In genomic region chr17:82684207-82684903, GRCh38 we compare ENCODE assay signal across 16 cellular contexts. TPM values are rescaled to one million over a fixed set of nuclear protein-coding genes. Genes with fewer than 3 reads are reported as not detected.
A peak's percentile ranks its signal among the peaks of the same experiment; 100 is the strongest.
DNase-seq lines count a peak whose midpoint lies in the region; ATAC-seq and TF ChIP-seq lines count a peak whose summit lies in the region.
"Had no signal": no experiment of that assay in that cellular context is flagged by ENCODE, and none has a peak within 500 bp of the region (broad histone marks: within the 10 kb centered on the region; RNA-seq: fewer than 3 reads in every experiment).

No MANE protein-coding gene starts in this region.

- no peak for TF ChIP-seq CTCF in epithelial cell of esophagus (IDR thresholded peaks at IDR 0.05; ENCODE audit: insufficient read depth, low read depth, low read length, missing control alignments)
- TF ChIP-seq CTCF in thyroid gland (IDR thresholded peaks at IDR 0.05), result no peak

- peak; percentile 17 for DNase-seq in A172 (ENCODE audit: low spot score)
- peak; percentile 77 for DNase-seq in LoVo (ENCODE audit: low spot score)
- DNase-seq in epithelial cell of esophagus (ENCODE audit: low read depth), result peak; percentile 17
- peak; percentile 49 for DNase-seq in mucosa of gallbladder (ENCODE audit: low spot score)
- DNase-seq in thyroid gland, result no peak
- no peak for DNase-seq in NCI-H774 (lab: John Stamatoyannopoulos, UW)
- DNase-seq: activated CD8-positive, alpha-beta memory T cell treated with anti-CD3 and anti-CD28 coated beads, Interleukin-2, amount 10 ng/mL, durations not matched to agents 7 days and 5 days; activated naive CD4-positive, alpha-beta T cell; Karpas-422; NCI-H146; NCI-H510A treated with DMSO at 0.1 percent for 48 hours; sigmoid colon; stimulated activated CD4-positive, alpha-beta T cell treated with anti-CD3 and anti-CD28 coated beads, Interleukin-4, amount 100 ng/mL, for 4 hours had no signal

- H3K4me3 ChIP-seq in epithelial cell of esophagus (ENCODE audit: low read length) (no peak overlapping the region), thyroid gland (replicated peaks in 1 of 3) (no peak overlapping the region)
- H3K4me3 ChIP-seq: sigmoid colon, vagina had no signal

- no peaks in the 10 kb centered on the region for H3K27me3 ChIP-seq in thyroid gland
- H3K27me3 ChIP-seq: sigmoid colon, vagina had no signal

- ATAC-seq in HG03135 (IDR thresholded peaks at IDR 0.05; ENCODE audit: unreplicated experiment), result no peak
- ATAC-seq in GM18858 (IDR thresholded peaks at IDR 0.05; ENCODE audit: unreplicated experiment), result no peak
- ATAC-seq: activated CD8-positive, alpha-beta memory T cell treated with anti-CD3 and anti-CD28 coated beads, Interleukin-2, amount 10 ng/mL, durations not matched to agents 7 days and 5 days had no signal

- no peak overlapping the region for H3K27ac ChIP-seq in thyroid gland
- H3K27ac ChIP-seq: sigmoid colon, vagina had no signal

- intact Hi-C loops in thyroid gland (cut with DNase I), result no loop called here

- 88% methylated on average over 17 of the region's 17 CpGs for WGBS in thyroid gland, 2 donors

- no peaks in the 10 kb centered on the region for H3K4me1 ChIP-seq in thyroid gland
- H3K4me1 ChIP-seq: sigmoid colon, vagina had no signal

- no peaks in the 10 kb centered on the region for H3K36me3 ChIP-seq in thyroid gland
- H3K36me3 ChIP-seq: sigmoid colon, vagina had no signal

- no peak for TF ChIP-seq POLR2A in thyroid gland (IDR thresholded peaks at IDR 0.05)

- H3K9me3 ChIP-seq in thyroid gland, result no peaks in the 10 kb centered on the region

RNA-seq across cellular contexts. Expression of gene RAB40B, which starts 14.1 kb away (rescaled TPM):
- total RNA-seq in A172 (2014; rRNA removed; shearing (Covaris generic)), result 9.9 and 15.0 TPM in 2 replicates
- total RNA-seq in mucosa of gallbladder (27.6 TPM), thyroid gland (10 to 100 TPM in 2 of 4 donors, 1 to 10 TPM in 2; 6.2 to 19.3 (median 11.3) TPM)

RNA-seq across cellular contexts. Expression of gene FN3KRP, which starts 32.2 kb away (rescaled TPM):
- 50.0 and 54.4 TPM in 2 replicates for total RNA-seq in A172 (2014; rRNA removed; shearing (Covaris generic))
- 38.5 TPM for total RNA-seq in mucosa of gallbladder
- 100 to 1,000 TPM in 1 of 4 donors, 10 to 100 TPM in 2, 1 to 10 TPM in 1; 9.3 to 122 (median 16.2) TPM for total RNA-seq in thyroid gland

RNA-seq across cellular contexts. Expression of gene WDR45B, which starts 36.1 kb away (rescaled TPM):
- 90.3 and 96.0 TPM in 2 replicates for total RNA-seq in A172 (2014; rRNA removed; shearing (Covaris generic))
- 86.6 TPM for total RNA-seq in mucosa of gallbladder
- total RNA-seq in thyroid gland, result 10 to 100 TPM; 79.3 to 95.9 (median 84.2) TPM

RNA-seq across cellular contexts. Expression of gene FN3K, which starts 51.1 kb away (rescaled TPM):
- total RNA-seq in A172 (2014; rRNA removed; shearing (Covaris generic)), result 2.1 and 2.9 TPM in 2 replicates
- total RNA-seq in mucosa of gallbladder (46.8 TPM), thyroid gland (10 to 100 TPM in 3 of 4 donors, 1 to 10 TPM in 1; 7.2 to 13.3 (median 12.0) TPM)

Comparison
In these comparisons a context has a peak if more than half of its experiments do, and no peak if none do; other contexts are left out.
1. DNase-seq: peak in A172 (single experiment), LoVo (single experiment), epithelial cell of esophagus (single experiment) and mucosa of gallbladder (single experiment); none in thyroid gland (0 of 2) and NCI-H774 (single experiment).